In the genomic region with DNA sequence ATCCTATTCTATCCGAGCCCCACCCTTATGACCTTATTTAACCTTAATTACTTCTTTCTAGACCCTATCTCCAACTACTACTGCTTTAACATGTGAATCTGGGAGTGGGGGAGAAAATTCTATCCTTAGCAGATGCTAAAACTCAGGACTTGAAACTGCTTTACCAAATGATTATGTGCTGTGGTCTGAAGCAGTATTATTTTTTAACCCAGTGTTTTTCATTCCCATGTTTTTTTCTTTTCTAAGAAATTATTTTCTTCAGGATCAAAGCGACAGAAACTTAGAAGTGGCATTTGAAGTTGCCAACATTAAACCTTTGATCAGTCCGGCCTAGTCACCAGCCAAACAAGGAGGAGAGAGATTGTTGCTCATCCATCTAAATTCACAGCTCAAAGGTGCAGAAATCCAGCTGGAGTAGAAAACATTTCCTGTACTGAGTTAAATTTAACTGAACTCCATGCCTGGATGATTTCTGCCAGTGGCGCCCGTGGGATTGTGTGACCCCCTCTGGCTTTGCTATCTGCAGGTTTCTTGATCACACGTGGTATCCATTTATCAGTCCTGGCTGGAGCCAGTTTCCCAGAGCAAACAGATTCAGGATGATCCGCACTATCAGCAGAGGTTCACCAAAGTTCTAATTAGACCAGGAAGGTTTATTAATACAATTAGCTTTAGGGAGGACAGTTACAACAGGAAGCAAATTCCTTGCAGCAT, we compare ENCODE assay signal across 11 cellular contexts.
DNase-seq lines count a peak whose midpoint lies in the region; ATAC-seq and TF ChIP-seq lines count a peak whose summit lies in the region.
"Had no signal": no experiment of that assay in that cellular context is flagged by ENCODE, and none has a peak within 500 bp of the region (broad histone marks: within the 10 kb centered on the region; RNA-seq: fewer than 3 reads in every experiment).

No MANE protein-coding gene starts in this region.

- H3K27ac ChIP-seq in SK-N-SH (ENCODE audit: low read depth in 2 of 2, low read length in 1 of 2) (peak overlapping the region; percentile 82 to 99), sigmoid colon (peak overlapping the region; percentile 63 to 73 (median 69))

- CTCF ChIA-PET in SK-N-SH (lab: Yijun Ruan, JAX) = interaction anchor here (1.0 to 2.2 kb wide), 5 partner anchors 10 to 301 kb away, joined by 3 to 12 read pairs (median 3); a partner anchor contains a TSS

- H3K4me1 ChIP-seq in SK-N-SH (ENCODE audit: control insufficient read depth in 1 of 2, insufficient read depth in 2 of 2, low read depth in 1 of 2, low read length in 1 of 2) (peaks cover 25 to 36% of the 10 kb centered on the region in 2 experiments), sigmoid colon (peaks cover 0 to 49% (median 33%) of the 10 kb centered on the region in 4 donors)

- DNase-seq in NCI-H1092 treated with DMSO at 0.1 percent for 48 hours (lab: John Stamatoyannopoulos, UW) = peak; percentile 58
- no peak for DNase-seq in NCI-H1092 (lab: John Stamatoyannopoulos, UW)
- DNase-seq in SK-N-SH = peak; percentile 49
- DNase-seq in iPS-NIHi7 (ENCODE audit: extremely low spot score) = peak; percentile 12
- DNase-seq in sigmoid colon = no peak
- DNase-seq in A172 (ENCODE audit: low spot score) = no peak
- no peak for DNase-seq in SW 1271 (lab: John Stamatoyannopoulos, UW)
- DNase-seq: 8988T; activated CD4-positive, alpha-beta T cell treated with anti-CD3 and anti-CD28 coated beads for 48 hours; immature natural killer cell had no signal

- H3K4me3 ChIP-seq in SK-N-SH (ENCODE audit: low read depth in 2 of 2, low read length in 1 of 2) = peak overlapping the region in 1 of 2 experiments; percentile 31; a peak in 1 of 4 replicates
- H3K4me3 ChIP-seq in sigmoid colon = peak overlapping the region in 1 of 4 donors; percentile 1

- TF ChIP-seq POLR2A in sigmoid colon (IDR thresholded peaks at IDR 0.05) = no peak

- H3K9me3 ChIP-seq in SK-N-SH = no peaks in the 10 kb centered on the region
- H3K9me3 ChIP-seq in sigmoid colon = no peaks in the 10 kb centered on the region

- H3K36me3 ChIP-seq in SK-N-SH (replicated peaks in 1 of 2; ENCODE audit: control insufficient read depth in 1 of 2, insufficient read depth in 2 of 2, low read length in 1 of 2) (no peaks in the 10 kb centered on the region), sigmoid colon (no peaks in the 10 kb centered on the region)

- intact Hi-C loops in sigmoid colon (cut with DNase I) = no loop called here

- peaks cover 29% of the 10 kb centered on the region for H3F3A ChIP-seq in SK-N-SH (replicated peaks; ENCODE audit: insufficient read depth)

- peak; percentile 39 for TF ChIP-seq RAD21 in SK-N-SH (IDR thresholded peaks at IDR 0.05; ENCODE audit: low read length)

- H3K9ac ChIP-seq in SK-N-SH = peak overlapping the region; percentile 29; the same call in 1 of the 2 replicates

- WGBS in SK-N-SH (ENCODE audit: low lambda C conversion rate) = 30% methylated on average over 7 of the region's 7 CpGs
- 49 to 67% methylated on average over 7 of the region's 7 CpGs for WGBS in sigmoid colon, 2 donors

- H3K9me2 ChIP-seq in SK-N-SH = no peaks in the 10 kb centered on the region

- H4K20me1 ChIP-seq in SK-N-SH (ENCODE audit: insufficient read depth) = no peaks in the 10 kb centered on the region

- H2AFZ ChIP-seq in SK-N-SH (ENCODE audit: low read depth) = peak overlapping the region; percentile 50; the same call in 1 of the 2 replicates

- POLR2A ChIA-PET in SK-N-SH (lab: Yijun Ruan, JAX) = no interaction called here

- peak in 1 of 2 experiments; percentile 91; a peak in 3 of 4 replicates for TF ChIP-seq EP300 in SK-N-SH (IDR thresholded peaks at IDR 0.05; ENCODE audit: borderline replicate concordance in 1 of 2, low read depth in 1 of 2, low read length in 1 of 2)
- no peak for TF ChIP-seq EP300 in sigmoid colon (IDR thresholded peaks at IDR 0.05)

- peaks cover 4% of the 10 kb centered on the region; the same call in 1 of the 2 replicates for H3K79me2 ChIP-seq in SK-N-SH (ENCODE audit: insufficient read depth)

- peak overlapping the region; percentile 72 for H3K4me2 ChIP-seq in SK-N-SH

- TF ChIP-seq CTCF in SK-N-SH (IDR thresholded peaks at IDR 0.05) = no peak
- TF ChIP-seq CTCF in sigmoid colon (IDR thresholded peaks at IDR 0.05) = no peak

- ATAC-seq in HG03039 (IDR thresholded peaks at IDR 0.05; ENCODE audit: unreplicated experiment) = no peak

- H3K27me3 ChIP-seq in SK-N-SH (ENCODE audit: insufficient read depth) = no peaks in the 10 kb centered on the region
- no peaks in the 10 kb centered on the region for H3K27me3 ChIP-seq in sigmoid colon

TF ChIP-seq in SK-N-SH, 30 proteins besides CTCF, POLR2A, EP300 and RAD21 (continues in another document):
- TF ChIP-seq FOSL2 (IDR thresholded peaks at IDR 0.05; ENCODE audit: borderline replicate concordance, low read depth) = no peak
- TF ChIP-seq NRF1 (IDR thresholded peaks at IDR 0.05; ENCODE audit: low read depth, low read length) = no peak
- TF ChIP-seq, protein P1, sequence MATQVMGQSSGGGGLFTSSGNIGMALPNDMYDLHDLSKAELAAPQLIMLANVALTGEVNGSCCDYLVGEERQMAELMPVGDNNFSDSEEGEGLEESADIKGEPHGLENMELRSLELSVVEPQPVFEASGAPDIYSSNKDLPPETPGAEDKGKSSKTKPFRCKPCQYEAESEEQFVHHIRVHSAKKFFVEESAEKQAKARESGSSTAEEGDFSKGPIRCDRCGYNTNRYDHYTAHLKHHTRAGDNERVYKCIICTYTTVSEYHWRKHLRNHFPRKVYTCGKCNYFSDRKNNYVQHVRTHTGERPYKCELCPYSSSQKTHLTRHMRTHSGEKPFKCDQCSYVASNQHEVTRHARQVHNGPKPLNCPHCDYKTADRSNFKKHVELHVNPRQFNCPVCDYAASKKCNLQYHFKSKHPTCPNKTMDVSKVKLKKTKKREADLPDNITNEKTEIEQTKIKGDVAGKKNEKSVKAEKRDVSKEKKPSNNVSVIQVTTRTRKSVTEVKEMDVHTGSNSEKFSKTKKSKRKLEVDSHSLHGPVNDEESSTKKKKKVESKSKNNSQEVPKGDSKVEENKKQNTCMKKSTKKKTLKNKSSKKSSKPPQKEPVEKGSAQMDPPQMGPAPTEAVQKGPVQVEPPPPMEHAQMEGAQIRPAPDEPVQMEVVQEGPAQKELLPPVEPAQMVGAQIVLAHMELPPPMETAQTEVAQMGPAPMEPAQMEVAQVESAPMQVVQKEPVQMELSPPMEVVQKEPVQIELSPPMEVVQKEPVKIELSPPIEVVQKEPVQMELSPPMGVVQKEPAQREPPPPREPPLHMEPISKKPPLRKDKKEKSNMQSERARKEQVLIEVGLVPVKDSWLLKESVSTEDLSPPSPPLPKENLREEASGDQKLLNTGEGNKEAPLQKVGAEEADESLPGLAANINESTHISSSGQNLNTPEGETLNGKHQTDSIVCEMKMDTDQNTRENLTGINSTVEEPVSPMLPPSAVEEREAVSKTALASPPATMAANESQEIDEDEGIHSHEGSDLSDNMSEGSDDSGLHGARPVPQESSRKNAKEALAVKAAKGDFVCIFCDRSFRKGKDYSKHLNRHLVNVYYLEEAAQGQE (IDR thresholded peaks at IDR 0.05; ENCODE audit: low read depth, low read length) = no peak
- TF ChIP-seq TCF12 (IDR thresholded peaks at IDR 0.05) = no peak; the same call in none of the 2 replicates
- TF ChIP-seq, protein P2, sequence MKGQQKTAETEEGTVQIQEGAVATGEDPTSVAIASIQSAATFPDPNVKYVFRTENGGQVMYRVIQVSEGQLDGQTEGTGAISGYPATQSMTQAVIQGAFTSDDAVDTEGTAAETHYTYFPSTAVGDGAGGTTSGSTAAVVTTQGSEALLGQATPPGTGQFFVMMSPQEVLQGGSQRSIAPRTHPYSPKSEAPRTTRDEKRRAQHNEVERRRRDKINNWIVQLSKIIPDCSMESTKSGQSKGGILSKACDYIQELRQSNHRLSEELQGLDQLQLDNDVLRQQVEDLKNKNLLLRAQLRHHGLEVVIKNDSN (IDR thresholded peaks at IDR 0.05; ENCODE audit: borderline replicate concordance, low read depth) = 0 out of 2 replicates have a peak, but pooled peaks have one; percentile 10
- TF ChIP-seq YY1 (IDR thresholded peaks at IDR 0.05; ENCODE audit: low read depth) = no peak
- peak; percentile 73; the same call in 1 of the 2 replicates for TF ChIP-seq FOXJ3 (CRISPR knock-in tag; IDR thresholded peaks at IDR 0.05)
- TF ChIP-seq EZH2phosphoT487 (IDR thresholded peaks at IDR 0.05; ENCODE audit: borderline replicate concordance, low read depth) = no peak
- TF ChIP-seq RXRA (IDR thresholded peaks at IDR 0.05; ENCODE audit: borderline replicate concordance, low read depth) = no peak
- TF ChIP-seq, protein P3, sequence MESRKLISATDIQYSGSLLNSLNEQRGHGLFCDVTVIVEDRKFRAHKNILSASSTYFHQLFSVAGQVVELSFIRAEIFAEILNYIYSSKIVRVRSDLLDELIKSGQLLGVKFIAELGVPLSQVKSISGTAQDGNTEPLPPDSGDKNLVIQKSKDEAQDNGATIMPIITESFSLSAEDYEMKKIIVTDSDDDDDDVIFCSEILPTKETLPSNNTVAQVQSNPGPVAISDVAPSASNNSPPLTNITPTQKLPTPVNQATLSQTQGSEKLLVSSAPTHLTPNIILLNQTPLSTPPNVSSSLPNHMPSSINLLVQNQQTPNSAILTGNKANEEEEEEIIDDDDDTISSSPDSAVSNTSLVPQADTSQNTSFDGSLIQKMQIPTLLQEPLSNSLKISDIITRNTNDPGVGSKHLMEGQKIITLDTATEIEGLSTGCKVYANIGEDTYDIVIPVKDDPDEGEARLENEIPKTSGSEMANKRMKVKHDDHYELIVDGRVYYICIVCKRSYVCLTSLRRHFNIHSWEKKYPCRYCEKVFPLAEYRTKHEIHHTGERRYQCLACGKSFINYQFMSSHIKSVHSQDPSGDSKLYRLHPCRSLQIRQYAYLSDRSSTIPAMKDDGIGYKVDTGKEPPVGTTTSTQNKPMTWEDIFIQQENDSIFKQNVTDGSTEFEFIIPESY (IDR thresholded peaks at IDR 0.05; ENCODE audit: borderline replicate concordance, low read depth) = no peak
- TF ChIP-seq CHD2 (IDR thresholded peaks at IDR 0.05; ENCODE audit: low read length, partially characterized antibody) = no peak
- peak; percentile 81 for TF ChIP-seq RCOR1 (IDR thresholded peaks at IDR 0.05; ENCODE audit: low read length)
- no peak for TF ChIP-seq RFX5 (IDR thresholded peaks at IDR 0.05; ENCODE audit: low read length)
- TF ChIP-seq MXI1 (IDR thresholded peaks at IDR 0.05; ENCODE audit: low read depth, low read length) = peak; percentile 31; the same call in 1 of the 2 replicates
- TF ChIP-seq, protein P4, sequence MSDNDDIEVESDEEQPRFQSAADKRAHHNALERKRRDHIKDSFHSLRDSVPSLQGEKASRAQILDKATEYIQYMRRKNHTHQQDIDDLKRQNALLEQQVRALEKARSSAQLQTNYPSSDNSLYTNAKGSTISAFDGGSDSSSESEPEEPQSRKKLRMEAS (IDR thresholded peaks at IDR 0.05; ENCODE audit: low read depth) = peak; percentile 18; the same call in 1 of the 2 replicates
- peak; percentile 41; the same call in 1 of the 2 replicates for TF ChIP-seq GATA2 (CRISPR knock-in tag; IDR thresholded peaks at IDR 0.05)
- no peak for TF ChIP-seq TAF1 (IDR thresholded peaks at IDR 0.05; ENCODE audit: borderline replicate concordance, low read depth, low read length)

Comparison
In these comparisons a context has a peak if more than half of its experiments do, and no peak if none do; other contexts are left out.
1. DNase-seq: peak in NCI-H1092 treated with DMSO at 0.1 percent for 48 hours (single experiment), SK-N-SH (single experiment) and iPS-NIHi7 (single experiment); none in NCI-H1092 (single experiment), sigmoid colon (single experiment), A172 (single experiment) and SW 1271 (0 of 2).